ENCODE assay signal across 28 cellular contexts in genomic region chr2:226164512-226164911, GRCh38.
"Had no signal": no experiment of that assay in that cellular context is flagged by ENCODE, and none has a peak within 500 bp of the region (broad histone marks: within the 10 kb centered on the region; RNA-seq: fewer than 3 reads in every experiment).

No MANE protein-coding gene starts in this region.

- H3K27ac ChIP-seq: adrenal gland, body of pancreas, colonic mucosa, dorsolateral prefrontal cortex, gastrocnemius medialis had no signal

- H3K36me3 ChIP-seq: adrenal gland, colonic mucosa, gastrocnemius medialis had no signal

- DNase-seq: activated CD4-positive, alpha-beta memory T cell treated with anti-CD3 and anti-CD28 coated beads for 36 hours; activated CD4-positive, alpha-beta T cell treated with anti-CD3 and anti-CD28 coated beads for 36 hours; activated CD4-positive, alpha-beta T cell treated with anti-CD3 and anti-CD28 coated beads, Interleukin-2, amount 10 ng/mL, durations not matched to agents 24 days and 14 days; activated CD4-positive, CD25-positive, alpha-beta regulatory T cell; activated CD4-positive, CD25-positive, alpha-beta regulatory T cell treated with anti-CD3 and anti-CD28 coated beads, Interleukin-2, amount 50 U/mL, for 72 hours; activated CD8-positive, alpha-beta memory T cell treated with anti-CD3 and anti-CD28 coated beads, Interleukin-2, amount 10 ng/mL, durations not matched to agents 7 days and 5 days; activated CD8-positive, alpha-beta memory T cell treated with anti-CD3 and anti-CD28 coated beads, Interleukin-2, amount 50 U/mL, for 4 hours; activated CD8-positive, alpha-beta T cell treated with anti-CD3 and anti-CD28 coated beads, Interleukin-2, amount 10 ng/mL, durations not matched to agents 7 days and 5 days; activated effector memory CD4-positive, alpha-beta T cell treated with anti-CD3 and anti-CD28 coated beads, Interleukin-2, amount 50 U/mL, for 16 hours; activated naive CD4-positive, alpha-beta T cell treated with anti-CD3 and anti-CD28 coated beads for 36 hours; activated naive CD8-positive, alpha-beta T cell treated with anti-CD3 and anti-CD28 coated beads for 36 hours; activated naive CD8-positive, alpha-beta T cell treated with anti-CD3 and anti-CD28 coated beads, Interleukin-2, amount 50 U/mL, for 24 hours; activated T-cell treated with anti-CD3 and anti-CD28 coated beads, Interleukin-2, amount 50 U/mL, for 1 hour; activated T-cell treated with anti-CD3 and anti-CD28 coated beads, Interleukin-2, amount 50 U/mL, for 48 hours; adrenal gland; amygdala; aorta; body of pancreas; central memory CD4-positive, alpha-beta T cell; cerebellar nuclear complex; colonic mucosa; dorsolateral prefrontal cortex; effector memory CD4-positive, alpha-beta T cell; endodermal cell; foreskin fibroblast; gastrocnemius medialis; T-helper 2 cell had no signal

- ATAC-seq: activated CD4-positive, alpha-beta T cell treated with anti-CD3 and anti-CD28 coated beads for 36 hours; activated CD8-positive, alpha-beta memory T cell treated with anti-CD3 and anti-CD28 coated beads, Interleukin-2, amount 10 ng/mL, durations not matched to agents 7 days and 5 days; activated CD8-positive, alpha-beta T cell treated with anti-CD3 and anti-CD28 coated beads, Interleukin-2, amount 10 ng/mL, durations not matched to agents 7 days and 5 days; activated naive CD8-positive, alpha-beta T cell treated with anti-CD3 and anti-CD28 coated beads, Interleukin-2, amount 50 U/mL, for 24 hours; body of pancreas; esophagus mucosa; gastrocnemius medialis had no signal

- H3K9me3 ChIP-seq: adrenal gland, body of pancreas, colonic mucosa, gastrocnemius medialis had no signal

- H3K4me1 ChIP-seq: adrenal gland, body of pancreas, colonic mucosa had no signal

- H3K4me3 ChIP-seq: adrenal gland, body of pancreas, colonic mucosa, dorsolateral prefrontal cortex, gastrocnemius medialis had no signal

- H3K27me3 ChIP-seq: adrenal gland, body of pancreas, colonic mucosa, dorsolateral prefrontal cortex, gastrocnemius medialis had no signal
